ENCODE assay signal across 8 cellular contexts in genomic region chr18:55477537-55478300, GRCh38.
DNase-seq lines count a peak whose midpoint lies in the region; ATAC-seq and TF ChIP-seq lines count a peak whose summit lies in the region.

No MANE protein-coding gene starts in this region.

- DNase-seq in GM12864 (ENCODE audit: low read depth) = peak; percentile 3
- peak; percentile 5 for DNase-seq in activated T-cell treated with anti-CD3 and anti-CD28 coated beads for 4 hours
- DNase-seq in foreskin fibroblast = peak in 1 of 2 donors; percentile 56
- peak; percentile 19 to 58 for DNase-seq in psoas muscle
- no peak for DNase-seq in glutamatergic neuron
- no peak for DNase-seq in NCI-H1105 treated with DMSO at 0.1 percent for 48 hours (lab: John Stamatoyannopoulos, UW)

- H3K27ac Mint-ChIP-seq in IgD-negative memory B cell (peak overlapping the region in 2 of 3 donors; percentile 1 to 63), glutamatergic neuron (ENCODE audit: unreplicated experiment) (no peak overlapping the region)

- H3K4me1 Mint-ChIP-seq in IgD-negative memory B cell (peaks cover 7 to 13% (median 13%) of the 10 kb centered on the region in 3 donors), glutamatergic neuron (ENCODE audit: low read depth, unreplicated experiment) (peaks cover 12% of the 10 kb centered on the region)

- no peaks in the 10 kb centered on the region for H3K9me3 ChIP-seq in psoas muscle

- intact Hi-C loops in psoas muscle (cut with DNase I) = loop anchor here (5.0 to 10.0 kb wide), 3 partner anchors 55 to 110 kb away; partner anchors contain the start of gene TCF4 (in 2 of the 2)

- peaks cover 27% of the 10 kb centered on the region for H3K4me1 ChIP-seq in psoas muscle

- H3K4me3 ChIP-seq in GM12864 (ENCODE audit: low read depth, low read length) (peak overlapping the region; percentile 52), foreskin fibroblast (ENCODE audit: low read depth in 1 of 2, low read length in 2 of 2) (peak overlapping the region; percentile 32 to 66), psoas muscle (peak overlapping the region; percentile 73)

- H3K27ac ChIP-seq in psoas muscle = peak overlapping the region; percentile 80

- H3K36me3 Mint-ChIP-seq in IgD-negative memory B cell (peaks cover 6% of the 10 kb centered on the region), glutamatergic neuron (ENCODE audit: unreplicated experiment) (no peaks in the 10 kb centered on the region)

- 2 to 8% (median 4%) methylated on average over 9 of the region's 9 CpGs for WGBS in psoas muscle, 3 donors

- H3K36me3 ChIP-seq in psoas muscle (ENCODE audit: insufficient read depth in 1 of 2, low read depth in 1 of 2) = no peaks in the 10 kb centered on the region

- H3K27me3 ChIP-seq in psoas muscle (ENCODE audit: insufficient read depth in 3 of 3, low read length in 2 of 3) = no peaks in the 10 kb centered on the region

- peak; percentile 74 for ATAC-seq in GM21526 (IDR thresholded peaks at IDR 0.05; ENCODE audit: low FRiP score, unreplicated experiment)
- ATAC-seq in psoas muscle = peak; percentile 79 to 91 (median 87)

- TF ChIP-seq CTCF in GM12864 (IDR thresholded peaks at IDR 0.05; ENCODE audit: low read depth, low read length, missing control alignments) (no peak), foreskin fibroblast (IDR thresholded peaks at IDR 0.05; ENCODE audit: low read depth, low read length) (no peak), psoas muscle (IDR thresholded peaks at IDR 0.05) (peak; percentile 32), glutamatergic neuron (IDR thresholded peaks at IDR 0.05; ENCODE audit: partially characterized antibody, unreplicated experiment) (no peak)

- H3K9me3 Mint-ChIP-seq in IgD-negative memory B cell = peaks cover 0 to 2% (median 0%) of the 10 kb centered on the region in 3 donors
- no peaks in the 10 kb centered on the region for H3K9me3 Mint-ChIP-seq in glutamatergic neuron (ENCODE audit: unreplicated experiment)

- H3K27me3 Mint-ChIP-seq in IgD-negative memory B cell (no peaks in the 10 kb centered on the region), glutamatergic neuron (ENCODE audit: unreplicated experiment) (no peaks in the 10 kb centered on the region)

- peak overlapping the region; percentile 74 to 94 (median 92) for H3K4me3 Mint-ChIP-seq in IgD-negative memory B cell
- no peak overlapping the region for H3K4me3 Mint-ChIP-seq in glutamatergic neuron (ENCODE audit: unreplicated experiment)

Comparison
In these comparisons a context has a peak if more than half of its experiments do, and no peak if none do; other contexts are left out.
1. DNase-seq: peak in GM12864 (single experiment), activated T-cell treated with anti-CD3 and anti-CD28 coated beads for 4 hours (single experiment) and psoas muscle (2 of 2); none in glutamatergic neuron (single experiment) and NCI-H1105 treated with DMSO at 0.1 percent for 48 hours (single experiment).
2. Peak in every context shown above with its lines, with median percentiles within 50 percentile points of each other: H3K4me3 ChIP-seq.